ENCODE assay signal across 20 cellular contexts in the genomic region with DNA sequence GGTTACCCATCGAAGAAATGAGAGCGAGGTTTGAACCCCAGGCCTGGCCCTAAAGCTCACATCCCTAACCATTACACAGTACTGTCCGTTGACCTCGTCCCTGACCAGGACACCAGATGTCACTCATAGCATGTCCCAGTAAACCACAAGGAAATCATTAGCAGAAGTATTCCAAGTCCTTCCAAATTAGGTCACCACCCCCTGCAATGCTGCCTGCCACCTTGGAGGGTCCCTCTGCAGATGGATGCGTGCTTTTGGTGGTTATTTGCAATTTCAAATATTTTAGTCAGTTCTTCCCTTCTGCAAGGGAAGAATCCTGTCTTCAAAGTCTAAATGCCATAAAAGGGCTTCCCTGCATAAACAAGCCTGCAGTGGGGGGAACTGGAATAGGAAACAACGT.
DNase-seq lines count a peak whose midpoint lies in the region; ATAC-seq and TF ChIP-seq lines count a peak whose summit lies in the region.
"Had no signal": no experiment of that assay in that cellular context is flagged by ENCODE, and none has a peak within 500 bp of the region (broad histone marks: within the 10 kb centered on the region; RNA-seq: fewer than 3 reads in every experiment).

No MANE protein-coding gene starts in this region.

- intact Hi-C loops in PC-3 (cut with micrococcal nuclease): no loop called here

- no peaks in the 10 kb centered on the region for H3K4me1 Mint-ChIP-seq in CD8-positive, alpha-beta memory T cell
- H3K4me1 Mint-ChIP-seq: activated CD4-positive, alpha-beta T cell treated with anti-CD3 and anti-CD28 coated beads, Interleukin-2, amount 10 ng/mL, durations not matched to agents 7 days and 5 days had no signal

- no peak overlapping the region for H3K27ac Mint-ChIP-seq in CD8-positive, alpha-beta memory T cell
- H3K27ac Mint-ChIP-seq: activated CD4-positive, alpha-beta T cell treated with anti-CD3 and anti-CD28 coated beads, Interleukin-2, amount 10 ng/mL, durations not matched to agents 7 days and 5 days had no signal

- peak; percentile 28 for DNase-seq in Daoy (ENCODE audit: low read depth)
- no peak for DNase-seq in PC-3
- DNase-seq in dermis blood vessel endothelial cell: peak; percentile 16
- peak; percentile 46 for DNase-seq in myocyte (ENCODE audit: low read depth)
- no peak for DNase-seq in CD8-positive, alpha-beta memory T cell
- DNase-seq in activated CD4-positive, alpha-beta T cell treated with anti-CD3 and anti-CD28 coated beads, Interleukin-2, amount 50 U/mL, for 48 hours: no peak
- DNase-seq: activated CD4-positive, alpha-beta T cell treated with anti-CD3 and anti-CD28 coated beads, Interleukin-2, amount 10 ng/mL, durations not matched to agents 7 days and 5 days; activated CD8-positive, alpha-beta memory T cell treated with anti-CD3 and anti-CD28 coated beads, Interleukin-2, amount 50 U/mL, for 48 hours; activated gamma-delta T cell treated with Interleukin-2 at 50 U/mL for 16 hours; AML-193; COR-L47; foreskin melanocyte; GDM1; NCI-H2227 treated with DMSO at 0.1 percent for 48 hours; NCI-H82; stimulated activated CD4-positive, alpha-beta T cell treated with anti-CD3 and anti-CD28 coated beads, Interleukin-4, amount 100 ng/mL, for 1 hour had no signal

- H3K36me3 ChIP-seq in PC-3 (ENCODE audit: low read depth, low read length): no peaks in the 10 kb centered on the region
- H3K36me3 ChIP-seq in CD8-positive, alpha-beta memory T cell (ENCODE audit: insufficient read depth, low read length): no peaks in the 10 kb centered on the region
- H3K36me3 ChIP-seq: vagina had no signal

- no peak overlapping the region for H2AFZ ChIP-seq in PC-3 (ENCODE audit: low read length)

- no peak overlapping the region for H3K4me3 Mint-ChIP-seq in CD8-positive, alpha-beta memory T cell
- H3K4me3 Mint-ChIP-seq: activated CD4-positive, alpha-beta T cell treated with anti-CD3 and anti-CD28 coated beads, Interleukin-2, amount 10 ng/mL, durations not matched to agents 7 days and 5 days had no signal

- H3K27me3 Mint-ChIP-seq in CD8-positive, alpha-beta memory T cell: peaks cover 6 to 8% of the 10 kb centered on the region in 2 donors

- peak overlapping the region; percentile 58; the same call in 1 of the 2 replicates for H3K27ac ChIP-seq in PC-3 (ENCODE audit: low read length)
- H3K27ac ChIP-seq in CD8-positive, alpha-beta memory T cell (ENCODE audit: low read depth, low read length): no peak overlapping the region
- H3K27ac ChIP-seq: coronary artery, vagina had no signal

- no peaks in the 10 kb centered on the region for H3K27me3 ChIP-seq in PC-3 (ENCODE audit: low read length)
- H3K27me3 ChIP-seq in CD8-positive, alpha-beta memory T cell (ENCODE audit: insufficient read depth, low read length, poor library complexity, severe bottlenecking): no peaks in the 10 kb centered on the region
- H3K27me3 ChIP-seq: vagina had no signal

- no peaks in the 10 kb centered on the region for H4K20me1 ChIP-seq in PC-3 (ENCODE audit: low read length)

- TF ChIP-seq CTCF in PC-3 (conservative IDR thresholded peaks at IDR 0.05; ENCODE audit: low read depth, low read length): no peak

- no peaks in the 10 kb centered on the region for H3F3A ChIP-seq in PC-3 (ENCODE audit: low read length, unreplicated experiment)

- peak overlapping the region; percentile 84 for H3K4me2 ChIP-seq in PC-3 (ENCODE audit: low read length)

- no peaks in the 10 kb centered on the region for H3K9me2 ChIP-seq in PC-3 (replicated peaks; ENCODE audit: low read length)

- POLR2A ChIA-PET in PC-3 (lab: Charles Lee; ENCODE audit: unreplicated experiment): no interaction called here
- POLR2A ChIA-PET in CD8-positive, alpha-beta memory T cell (lab: Charles Lee): no interaction called here

- H3K4me3 ChIP-seq in PC-3 (ENCODE audit: low read length): no peak overlapping the region
- no peak overlapping the region for H3K4me3 ChIP-seq in CD8-positive, alpha-beta memory T cell (ENCODE audit: low read length)
- H3K4me3 ChIP-seq: coronary artery, vagina had no signal

- CTCF ChIA-PET in PC-3 (lab: Charles Lee): no interaction called here
- CTCF ChIA-PET in CD8-positive, alpha-beta memory T cell (lab: Charles Lee): no interaction called here

- H3K79me2 ChIP-seq in PC-3 (ENCODE audit: low read length): no peaks in the 10 kb centered on the region

- peaks cover 17% of the 10 kb centered on the region for H3K4me1 ChIP-seq in PC-3 (ENCODE audit: insufficient read depth, low read length)
- H3K4me1 ChIP-seq in CD8-positive, alpha-beta memory T cell (ENCODE audit: insufficient read depth, low read length): no peaks in the 10 kb centered on the region
- H3K4me1 ChIP-seq: vagina had no signal

- H3K9ac ChIP-seq in PC-3 (ENCODE audit: low read length): no peak overlapping the region

- no peak for ATAC-seq in PC-3
- ATAC-seq in GM21619 (IDR thresholded peaks at IDR 0.05; ENCODE audit: unreplicated experiment): no peak
- ATAC-seq in HG03439 (IDR thresholded peaks at IDR 0.05; ENCODE audit: unreplicated experiment): no peak

- H3K9me3 ChIP-seq in PC-3 (ENCODE audit: low read length): no peaks in the 10 kb centered on the region
- H3K9me3 ChIP-seq in CD8-positive, alpha-beta memory T cell (ENCODE audit: low read length): no peaks in the 10 kb centered on the region
- H3K9me3 ChIP-seq: vagina had no signal

- H3K36me3 Mint-ChIP-seq in CD8-positive, alpha-beta memory T cell: no peaks in the 10 kb centered on the region

- no peaks in the 10 kb centered on the region for H3K9me3 Mint-ChIP-seq in CD8-positive, alpha-beta memory T cell
- H3K9me3 Mint-ChIP-seq: activated CD4-positive, alpha-beta T cell treated with anti-CD3 and anti-CD28 coated beads, Interleukin-2, amount 10 ng/mL, durations not matched to agents 7 days and 5 days had no signal

- BruUV-seq in PC-3 (replicated peaks; lab: Mats Ljungman, UMichigan): no TSS peak

Comparison
In these comparisons a context has a peak if more than half of its experiments do, and no peak if none do; other contexts are left out.
1. DNase-seq: peak in Daoy (single experiment), dermis blood vessel endothelial cell (single experiment) and myocyte (single experiment); none in PC-3 (single experiment), CD8-positive, alpha-beta memory T cell (0 of 5) and activated CD4-positive, alpha-beta T cell treated with anti-CD3 and anti-CD28 coated beads, Interleukin-2, amount 50 U/mL, for 48 hours (0 of 2).